In genomic region chr15:99755692-99756409, GRCh38 we compare ENCODE assay signal across 1 cellular context.
TF ChIP-seq lines count a peak whose summit lies in the region.

No MANE protein-coding gene starts in this region.

TF ChIP-seq in H1, 55 proteins besides CTCF, POLR2A, EP300 and RAD21:
- TF ChIP-seq NRF1 (IDR thresholded peaks at IDR 0.05; ENCODE audit: low read depth, low read length), result no peak
- TF ChIP-seq BCL11A (IDR thresholded peaks at IDR 0.05; ENCODE audit: low read depth in 2 of 2, low read length in 2 of 2), result no peak
- peak; percentile 62 for TF ChIP-seq MAX (IDR thresholded peaks at IDR 0.05)
- TF ChIP-seq TEAD4 (IDR thresholded peaks at IDR 0.05; ENCODE audit: low read depth, low read length), result peak; percentile 18; the same call in 1 of the 2 replicates
- no peak for TF ChIP-seq HDAC6 (IDR thresholded peaks at IDR 0.05; ENCODE audit: low read depth, low read length)
- TF ChIP-seq CHD1 (IDR thresholded peaks at IDR 0.05; ENCODE audit: low read depth, low read length), result no peak
